21 cellular contexts compared by ENCODE assay signal in genomic region chr4:150218447-150218846, GRCh38.
"Had no signal": no experiment of that assay in that cellular context is flagged by ENCODE, and none has a peak within 500 bp of the region (broad histone marks: within the 10 kb centered on the region; RNA-seq: fewer than 3 reads in every experiment).

No MANE protein-coding gene starts in this region.

- H3K27ac Mint-ChIP-seq: activated CD8-positive, alpha-beta memory T cell treated with anti-CD3 and anti-CD28 coated beads, Interleukin-2, amount 10 ng/mL, durations not matched to agents 7 days and 5 days; activated CD8-positive, alpha-beta T cell treated with anti-CD3 and anti-CD28 coated beads, Interleukin-2, amount 10 ng/mL, durations not matched to agents 7 days and 5 days; activated naive CD4-positive, alpha-beta T cell treated with anti-CD3 and anti-CD28 coated beads, Interleukin-2, amount 50 U/mL, for 72 hours; activated T-cell treated with anti-CD3 and anti-CD28 coated beads, Interleukin-2, amount 50 U/mL, for 72 hours; nephron; progenitor cell of endocrine pancreas; stimulated activated memory B cell treated with anti-CD40 and anti-IgM and Interleukin-4, amounts not matched to agents 10 μg/mL and 1 μg/mL and 100 μg/mL, for 72 hours; stimulated activated naive CD8-positive, alpha-beta T cell treated with anti-CD3 and anti-CD28 coated beads, Interleukin-15, amount 100 ng/mL, for 72 hours had no signal

- H3K9me3 Mint-ChIP-seq: activated naive CD4-positive, alpha-beta T cell treated with anti-CD3 and anti-CD28 coated beads, Interleukin-2, amount 50 U/mL, for 72 hours; activated T-cell treated with anti-CD3 and anti-CD28 coated beads, Interleukin-2, amount 50 U/mL, for 72 hours; nephron; stimulated activated memory B cell treated with anti-CD40 and anti-IgM and Interleukin-4, amounts not matched to agents 10 μg/mL and 1 μg/mL and 100 μg/mL, for 72 hours; stimulated activated naive CD8-positive, alpha-beta T cell treated with anti-CD3 and anti-CD28 coated beads, Interleukin-15, amount 100 ng/mL, for 72 hours had no signal

- ATAC-seq: activated CD8-positive, alpha-beta memory T cell treated with anti-CD3 and anti-CD28 coated beads, Interleukin-2, amount 10 ng/mL, durations not matched to agents 7 days and 5 days; activated CD8-positive, alpha-beta T cell treated with anti-CD3 and anti-CD28 coated beads, Interleukin-2, amount 10 ng/mL, durations not matched to agents 7 days and 5 days; activated naive CD4-positive, alpha-beta T cell treated with anti-CD3 and anti-CD28 coated beads, Interleukin-2, amount 50 U/mL, for 72 hours; activated T-cell treated with anti-CD3 and anti-CD28 coated beads, Interleukin-2, amount 50 U/mL, for 72 hours; body of pancreas; left colon; stimulated activated memory B cell treated with anti-CD40 and anti-IgM and Interleukin-4, amounts not matched to agents 10 μg/mL and 1 μg/mL and 100 μg/mL, for 72 hours; stimulated activated naive CD8-positive, alpha-beta T cell treated with anti-CD3 and anti-CD28 coated beads, Interleukin-15, amount 100 ng/mL, for 72 hours had no signal

- H3K36me3 ChIP-seq: ovary, sigmoid colon, upper lobe of left lung had no signal

- H3K4me1 Mint-ChIP-seq: activated CD8-positive, alpha-beta memory T cell treated with anti-CD3 and anti-CD28 coated beads, Interleukin-2, amount 10 ng/mL, durations not matched to agents 7 days and 5 days; stimulated activated memory B cell treated with anti-CD40 and anti-IgM and Interleukin-4, amounts not matched to agents 10 μg/mL and 1 μg/mL and 100 μg/mL, for 72 hours; stimulated activated naive CD8-positive, alpha-beta T cell treated with anti-CD3 and anti-CD28 coated beads, Interleukin-15, amount 100 ng/mL, for 72 hours had no signal

- DNase-seq: activated CD4-positive, alpha-beta T cell treated with anti-CD3 and anti-CD28 coated beads, Interleukin-2, amount 50 U/mL, for 1 hour; activated CD8-positive, alpha-beta memory T cell treated with anti-CD3 and anti-CD28 coated beads, Interleukin-2, amount 10 ng/mL, durations not matched to agents 7 days and 5 days; activated CD8-positive, alpha-beta T cell treated with anti-CD3 and anti-CD28 coated beads, Interleukin-2, amount 10 ng/mL, durations not matched to agents 7 days and 5 days; activated naive CD4-positive, alpha-beta T cell; activated T-cell treated with anti-CD3 and anti-CD28 coated beads for 4 hours; activated T-cell treated with anti-CD3 and anti-CD28 coated beads, Interleukin-2, amount 50 U/mL, for 72 hours; foreskin fibroblast; hippocampal formation; left colon; ovary; sigmoid colon; small intestine; stimulated activated CD4-positive, alpha-beta T cell treated with anti-CD3 and anti-CD28 coated beads, Interleukin-4, amount 100 ng/mL, for 24 hours; stimulated activated naive CD8-positive, alpha-beta T cell treated with anti-CD3 and anti-CD28 coated beads, Interleukin-15, amount 100 ng/mL, for 72 hours; T-helper 2 cell had no signal

- H3K27me3 ChIP-seq: body of pancreas, ovary, sigmoid colon, upper lobe of left lung had no signal

- H3K36me3 Mint-ChIP-seq: activated CD8-positive, alpha-beta memory T cell treated with anti-CD3 and anti-CD28 coated beads, Interleukin-2, amount 10 ng/mL, durations not matched to agents 7 days and 5 days; activated naive CD4-positive, alpha-beta T cell treated with anti-CD3 and anti-CD28 coated beads, Interleukin-2, amount 50 U/mL, for 72 hours; stimulated activated memory B cell treated with anti-CD40 and anti-IgM and Interleukin-4, amounts not matched to agents 10 μg/mL and 1 μg/mL and 100 μg/mL, for 72 hours had no signal

- H3K27me3 Mint-ChIP-seq: progenitor cell of endocrine pancreas; stimulated activated memory B cell treated with anti-CD40 and anti-IgM and Interleukin-4, amounts not matched to agents 10 μg/mL and 1 μg/mL and 100 μg/mL, for 72 hours; stimulated activated naive CD8-positive, alpha-beta T cell treated with anti-CD3 and anti-CD28 coated beads, Interleukin-15, amount 100 ng/mL, for 72 hours had no signal

- H3K4me3 Mint-ChIP-seq: activated CD8-positive, alpha-beta memory T cell treated with anti-CD3 and anti-CD28 coated beads, Interleukin-2, amount 10 ng/mL, durations not matched to agents 7 days and 5 days; activated CD8-positive, alpha-beta T cell treated with anti-CD3 and anti-CD28 coated beads, Interleukin-2, amount 10 ng/mL, durations not matched to agents 7 days and 5 days; activated T-cell treated with anti-CD3 and anti-CD28 coated beads, Interleukin-2, amount 50 U/mL, for 72 hours; nephron; stimulated activated memory B cell treated with anti-CD40 and anti-IgM and Interleukin-4, amounts not matched to agents 10 μg/mL and 1 μg/mL and 100 μg/mL, for 72 hours; stimulated activated naive CD8-positive, alpha-beta T cell treated with anti-CD3 and anti-CD28 coated beads, Interleukin-15, amount 100 ng/mL, for 72 hours had no signal

- H3K27ac ChIP-seq: body of pancreas, ovary, upper lobe of left lung had no signal

- H3K9me3 ChIP-seq: body of pancreas, ovary, sigmoid colon, upper lobe of left lung had no signal

- H3K4me3 ChIP-seq: body of pancreas, ovary, sigmoid colon, upper lobe of left lung had no signal
